In genomic region chr7:93013471-93014061, GRCh38 we compare ENCODE assay signal across 16 cellular contexts.
"Had no signal": no experiment of that assay in that cellular context is flagged by ENCODE, and none has a peak within 500 bp of the region (broad histone marks: within the 10 kb centered on the region; RNA-seq: fewer than 3 reads in every experiment).

No MANE protein-coding gene starts in this region.

- ATAC-seq: activated CD8-positive, alpha-beta T cell treated with anti-CD3 and anti-CD28 coated beads for 36 hours; naive thymus-derived CD8-positive, alpha-beta T cell; stimulated activated memory B cell treated with anti-CD40 and anti-IgM and Interleukin-4, amounts not matched to agents 10 μg/mL and 1 μg/mL and 100 μg/mL, for 72 hours; upper lobe of right lung had no signal

- H3K27me3 ChIP-seq: ovary, right lobe of liver, spleen, upper lobe of right lung had no signal

- H3K36me3 ChIP-seq: ovary, right lobe of liver, spleen, upper lobe of right lung had no signal

- H3K36me3 Mint-ChIP-seq: memory B cell; naive thymus-derived CD8-positive, alpha-beta T cell; stimulated activated memory B cell treated with anti-CD40 and anti-IgM and Interleukin-4, amounts not matched to agents 10 μg/mL and 1 μg/mL and 100 μg/mL, for 72 hours had no signal

- H3K27ac ChIP-seq: ovary, right lobe of liver, spleen, upper lobe of right lung had no signal

- H3K9me3 Mint-ChIP-seq: activated CD8-positive, alpha-beta T cell treated with anti-CD3 and anti-CD28 coated beads for 36 hours; activated T-helper 2 cell treated with anti-CD3 and anti-CD28 coated beads, Interferon-gamma antibody, Interleukin-2, Interleukin-4, amounts not matched to agents 10 μg/mL and 5 μg/mL and 100 μg/mL, durations not matched to agents 14 hours and 24 hours and 36 hours; memory B cell; naive thymus-derived CD8-positive, alpha-beta T cell; stimulated activated memory B cell treated with anti-CD40 and anti-IgM and Interleukin-4, amounts not matched to agents 10 μg/mL and 1 μg/mL and 100 μg/mL, for 72 hours; T-helper 2 cell treated with Interferon-gamma antibody and Interleukin-4, amounts not matched to agents 5 μg/mL and 100 μg/mL, for 36 hours had no signal

- DNase-seq: activated CD4-positive, alpha-beta T cell treated with anti-CD3 and anti-CD28 coated beads for 48 hours; activated CD4-positive, CD25-positive, alpha-beta regulatory T cell; activated CD8-positive, alpha-beta T cell treated with anti-CD3 and anti-CD28 coated beads for 36 hours; activated naive CD4-positive, alpha-beta T cell treated with Interleukin-2 at 50 U/mL for 16 hours; activated T-cell treated with anti-CD3 and anti-CD28 coated beads, Interleukin-2, amount 50 U/mL, for 1 hour; cortex of kidney; naive thymus-derived CD8-positive, alpha-beta T cell; ovary; right lobe of liver; spleen; stimulated activated CD4-positive, alpha-beta T cell treated with anti-CD3 and anti-CD28 coated beads, Interleukin-4, amount 100 ng/mL, for 4 hours; upper lobe of right lung had no signal

- H3K4me1 Mint-ChIP-seq: memory B cell; stimulated activated memory B cell treated with anti-CD40 and anti-IgM and Interleukin-4, amounts not matched to agents 10 μg/mL and 1 μg/mL and 100 μg/mL, for 72 hours had no signal

- H3K4me3 Mint-ChIP-seq: activated CD8-positive, alpha-beta T cell treated with anti-CD3 and anti-CD28 coated beads for 36 hours; memory B cell; naive thymus-derived CD8-positive, alpha-beta T cell; stimulated activated memory B cell treated with anti-CD40 and anti-IgM and Interleukin-4, amounts not matched to agents 10 μg/mL and 1 μg/mL and 100 μg/mL, for 72 hours; T-helper 2 cell treated with Interferon-gamma antibody and Interleukin-4, amounts not matched to agents 5 μg/mL and 100 μg/mL, for 36 hours had no signal

- H3K27ac Mint-ChIP-seq: activated CD8-positive, alpha-beta T cell treated with anti-CD3 and anti-CD28 coated beads for 36 hours; activated T-helper 2 cell treated with anti-CD3 and anti-CD28 coated beads, Interferon-gamma antibody, Interleukin-2, Interleukin-4, amounts not matched to agents 10 μg/mL and 5 μg/mL and 100 μg/mL, durations not matched to agents 14 hours and 24 hours and 36 hours; memory B cell; naive thymus-derived CD8-positive, alpha-beta T cell; stimulated activated memory B cell treated with anti-CD40 and anti-IgM and Interleukin-4, amounts not matched to agents 10 μg/mL and 1 μg/mL and 100 μg/mL, for 72 hours; T-helper 2 cell treated with Interferon-gamma antibody and Interleukin-4, amounts not matched to agents 5 μg/mL and 100 μg/mL, for 36 hours had no signal

- H3K4me1 ChIP-seq: right lobe of liver, upper lobe of right lung had no signal

- H3K4me3 ChIP-seq: ovary, right lobe of liver, spleen, upper lobe of right lung had no signal

- H3K27me3 Mint-ChIP-seq: memory B cell; stimulated activated memory B cell treated with anti-CD40 and anti-IgM and Interleukin-4, amounts not matched to agents 10 μg/mL and 1 μg/mL and 100 μg/mL, for 72 hours had no signal
